1 cellular context compared by ENCODE assay signal in genomic region chr16:11613381-11614303, GRCh38.
A peak's percentile ranks its signal among the peaks of the same experiment; 100 is the strongest.
TF ChIP-seq lines count a peak whose summit lies in the region.

No MANE protein-coding gene starts in this region.

TF ChIP-seq in K562, 482 proteins besides CTCF, POLR2A, EP300 and RAD21 (continued from another document and continues in another):
- TF ChIP-seq PRDM10 (IDR thresholded peaks at IDR 0.05; ENCODE audit: partially characterized antibody), result peak; percentile 7
- TF ChIP-seq NR2F6 (CRISPR knock-in tag; IDR thresholded peaks at IDR 0.05), result 0 out of 2 replicates have a peak, but pooled peaks have one; percentile 11
- 0 out of 2 replicates have a peak, but pooled peaks have one; percentile 23 for TF ChIP-seq ZNF655 (CRISPR knock-in tag; IDR thresholded peaks at IDR 0.05)
- TF ChIP-seq ZBTB12 (CRISPR knock-in tag; IDR thresholded peaks at IDR 0.05), result no peak
- TF ChIP-seq ZBTB17 (CRISPR knock-in tag; IDR thresholded peaks at IDR 0.05), result peak; percentile 88
- TF ChIP-seq FOS (IDR thresholded peaks at IDR 0.05; ENCODE audit: extremely low read depth, insufficient read length), result peak; percentile 35
- no peak for TF ChIP-seq SRSF9 (IDR thresholded peaks at IDR 0.05; ENCODE audit: borderline replicate concordance, low read depth, low read length)
- TF ChIP-seq GATAD2B (IDR thresholded peaks at IDR 0.05; ENCODE audit: borderline replicate concordance), result no peak; the same call in 1 of the 2 replicates
- no peak for TF ChIP-seq ATF1 (CRISPR knock-in tag; IDR thresholded peaks at IDR 0.05)
- TF ChIP-seq ATF1 (tag; IDR thresholded peaks at IDR 0.05), result peak; percentile 71
- no peak for TF ChIP-seq MCM3 (IDR thresholded peaks at IDR 0.05)
- no peak for TF ChIP-seq NFYB (IDR thresholded peaks at IDR 0.05; ENCODE audit: extremely low read depth, insufficient read length)
- TF ChIP-seq MTA3 (IDR thresholded peaks at IDR 0.05; ENCODE audit: borderline replicate concordance), result peak; percentile 81; the same call in 1 of the 2 replicates
- TF ChIP-seq FOXP1 (CRISPR knock-in tag; IDR thresholded peaks at IDR 0.05), result no peak
- TF ChIP-seq EHMT2 (IDR thresholded peaks at IDR 0.05), result 0 out of 2 replicates have a peak, but pooled peaks have one; percentile 30
- no peak for TF ChIP-seq LARP7 (IDR thresholded peaks at IDR 0.05)
- TF ChIP-seq CHD1 (IDR thresholded peaks at IDR 0.05; ENCODE audit: low read length), result no peak
- no peak for TF ChIP-seq POU5F1 (IDR thresholded peaks at IDR 0.05; ENCODE audit: borderline replicate concordance, low read depth, low read length, partially characterized antibody)
- no peak for TF ChIP-seq NUFIP1 (IDR thresholded peaks at IDR 0.05; ENCODE audit: partially characterized antibody)
- no peak for TF ChIP-seq HMBOX1 (IDR thresholded peaks at IDR 0.05)
- TF ChIP-seq ZNF398 (CRISPR knock-in tag; IDR thresholded peaks at IDR 0.05), result no peak
- peak; percentile 94; the same call in 1 of the 2 replicates for TF ChIP-seq RNF2 (IDR thresholded peaks at IDR 0.05)
- peak; percentile 10 for TF ChIP-seq DACH1 (IDR thresholded peaks at IDR 0.05; ENCODE audit: partially characterized antibody)
- peak; percentile 38 for TF ChIP-seq TAF9B (IDR thresholded peaks at IDR 0.05; ENCODE audit: partially characterized antibody)
- TF ChIP-seq PHTF2 (CRISPR knock-in tag; IDR thresholded peaks at IDR 0.05), result no peak
- TF ChIP-seq ZNF431 (CRISPR knock-in tag; IDR thresholded peaks at IDR 0.05), result no peak
- TF ChIP-seq SMARCB1 (IDR thresholded peaks at IDR 0.05; ENCODE audit: insufficient read length, low read depth), result no peak
- TF ChIP-seq NFATC3 (IDR thresholded peaks at IDR 0.05), result 0 out of 2 replicates have a peak, but pooled peaks have one; percentile 83
- TF ChIP-seq U2AF2 (optimal IDR thresholded peaks at IDR 0.05; ENCODE audit: low read depth, low read length), result no peak
- 0 out of 2 replicates have a peak, but pooled peaks have one; percentile 50 for TF ChIP-seq CREM (IDR thresholded peaks at IDR 0.05; ENCODE audit: low read depth)
- TF ChIP-seq CBFA2T3 (IDR thresholded peaks at IDR 0.05), result peak; percentile 76
- TF ChIP-seq KHSRP (IDR thresholded peaks at IDR 0.05), result no peak
- TF ChIP-seq TEAD4 (IDR thresholded peaks at IDR 0.05; ENCODE audit: low read length), result peak; percentile 60
- TF ChIP-seq TEAD4 (CRISPR knock-in tag; IDR thresholded peaks at IDR 0.05; ENCODE audit: borderline replicate concordance), result no peak
- TF ChIP-seq ZNF609 (CRISPR knock-in tag; IDR thresholded peaks at IDR 0.05; ENCODE audit: borderline replicate concordance), result peak; percentile 87; the same call in 1 of the 2 replicates
- TF ChIP-seq CBFB (CRISPR knock-in tag; IDR thresholded peaks at IDR 0.05), result peak; percentile 54; the same call in 1 of the 2 replicates
- TF ChIP-seq ARID3A (IDR thresholded peaks at IDR 0.05; ENCODE audit: borderline replicate concordance, low read depth, low read length), result 0 out of 2 replicates have a peak, but pooled peaks have one; percentile 23
- peak; percentile 68 for TF ChIP-seq RBFOX2 (IDR thresholded peaks at IDR 0.05; ENCODE audit: low read depth, low read length)
- no peak for TF ChIP-seq ZNF282 (CRISPR knock-in tag; IDR thresholded peaks at IDR 0.05)
- TF ChIP-seq ZNF408 (CRISPR knock-in tag; IDR thresholded peaks at IDR 0.05; ENCODE audit: low read depth), result no peak
- no peak for TF ChIP-seq TBP (optimal IDR thresholded peaks at IDR 0.05; ENCODE audit: low read depth, low read length)
- no peak for TF ChIP-seq CHCHD3 (CRISPR knock-in tag; IDR thresholded peaks at IDR 0.05)
- no peak for TF ChIP-seq SMC3 (conservative IDR thresholded peaks at IDR 0.05; ENCODE audit: insufficient read depth, low read depth, low read length)
- peak; percentile 65 for TF ChIP-seq TCF3 (CRISPR knock-in tag; IDR thresholded peaks at IDR 0.05)
- peak; percentile 94 for TF ChIP-seq JUN (IDR thresholded peaks at IDR 0.05; ENCODE audit: borderline replicate concordance, low read depth, low read length)
- no peak for TF ChIP-seq JUN (CRISPR knock-in tag; IDR thresholded peaks at IDR 0.05; ENCODE audit: borderline replicate concordance)
- no peak for TF ChIP-seq THAP7 (CRISPR knock-in tag; IDR thresholded peaks at IDR 0.05)
- peak; percentile 41; the same call in 1 of the 2 replicates for TF ChIP-seq POLR2G (IDR thresholded peaks at IDR 0.05; ENCODE audit: low read depth, low read length)
- peak; percentile 73 for TF ChIP-seq ZEB2 (IDR thresholded peaks at IDR 0.05)
- peak; percentile 90 for TF ChIP-seq MYC (IDR thresholded peaks at IDR 0.05; ENCODE audit: low read depth, low read length)
- TF ChIP-seq MYC (CRISPR knock-in tag; IDR thresholded peaks at IDR 0.05; ENCODE audit: borderline replicate concordance, low read depth), result peak; percentile 59; the same call in 1 of the 2 replicates
- TF ChIP-seq HCFC1 (IDR thresholded peaks at IDR 0.05; ENCODE audit: low read depth, low read length), result no peak
- 0 out of 2 replicates have a peak, but pooled peaks have one; percentile 67 for TF ChIP-seq FOXM1 (IDR thresholded peaks at IDR 0.05; ENCODE audit: low read depth)
- TF ChIP-seq FOXM1 (CRISPR knock-in tag; IDR thresholded peaks at IDR 0.05; ENCODE audit: low read depth), result no peak
- TF ChIP-seq KAT7 (CRISPR knock-in tag; IDR thresholded peaks at IDR 0.05; ENCODE audit: borderline replicate concordance), result no peak
- TF ChIP-seq ZNF212 (CRISPR knock-in tag; IDR thresholded peaks at IDR 0.05), result no peak
- no peak for TF ChIP-seq CGGBP1 (CRISPR knock-in tag; IDR thresholded peaks at IDR 0.05)
